In genomic region chr1:215888159-215888558, GRCh38 we compare ENCODE assay signal across 17 cellular contexts.
DNase-seq lines count a peak whose midpoint lies in the region; ATAC-seq, FAIRE-seq and TF ChIP-seq lines count a peak whose summit lies in the region.
"Had no signal": no experiment of that assay in that cellular context is flagged by ENCODE, and none has a peak within 500 bp of the region (broad histone marks: within the 10 kb centered on the region; RNA-seq: fewer than 3 reads in every experiment).

No MANE protein-coding gene starts in this region.

- no peak for TF ChIP-seq EP300 in H1 (IDR thresholded peaks at IDR 0.05; ENCODE audit: borderline replicate concordance in 1 of 2, low read depth in 2 of 2, low read length in 2 of 2)
- TF ChIP-seq EP300 in tibial nerve (IDR thresholded peaks at IDR 0.05): no peak

- peak; percentile 37 to 49; a peak in 3 of 4 replicates for TF ChIP-seq RAD21 in H1 (IDR thresholded peaks at IDR 0.05 in 1 of 2, conservative IDR thresholded peaks at IDR 0.05 in 1 of 2; ENCODE audit: low read depth in 2 of 2, low read length in 2 of 2)

- H3K18ac ChIP-seq in H1 (ENCODE audit: extremely low read depth, low read length): no peak overlapping the region

- H3K4me1 Mint-ChIP-seq in activated naive CD4-positive, alpha-beta T cell treated with anti-CD3 and anti-CD28 coated beads for 36 hours (ENCODE audit: low read depth): no peaks in the 10 kb centered on the region
- H3K4me1 Mint-ChIP-seq: naive thymus-derived CD4-positive, alpha-beta T cell had no signal

- TF ChIP-seq CTCF in A673 (conservative IDR thresholded peaks at IDR 0.05; ENCODE audit: low read depth, low read length) (peak; percentile 22; the same call in 1 of the 2 replicates), GM06990 (IDR thresholded peaks at IDR 0.05; ENCODE audit: insufficient read depth, low read length, poor library complexity, severe bottlenecking) (peak; percentile 5), H1 (IDR thresholded peaks at IDR 0.05; ENCODE audit: control extremely low read depth in 1 of 3, insufficient read depth in 1 of 3, low read depth in 1 of 3, low read length in 3 of 3) (peak in 1 of 3 experiments; percentile 15; a peak in 2 of 4 replicates), tibial nerve (IDR thresholded peaks at IDR 0.05) (no peak)

- H3K27me3 Mint-ChIP-seq in activated naive CD4-positive, alpha-beta T cell treated with anti-CD3 and anti-CD28 coated beads for 36 hours (ENCODE audit: low read depth): no peaks in the 10 kb centered on the region
- H3K27me3 Mint-ChIP-seq: naive thymus-derived CD4-positive, alpha-beta T cell had no signal

- no peaks in the 10 kb centered on the region for H3K36me3 ChIP-seq in A673 (ENCODE audit: insufficient read depth, low read length, poor library complexity, severe bottlenecking)
- H3K36me3 ChIP-seq in GM06990 (ENCODE audit: control insufficient read depth, insufficient read depth, low read length): no peaks in the 10 kb centered on the region
- no peaks in the 10 kb centered on the region for H3K36me3 ChIP-seq in H1 (ENCODE audit: control insufficient read depth in 2 of 4, insufficient read depth in 4 of 4, low read length in 3 of 4)
- no peaks in the 10 kb centered on the region for H3K36me3 ChIP-seq in tibial nerve
- H3K36me3 ChIP-seq: BLaER1 treated with 17β-estradiol and CSF1 and Interleukin-3, amounts not matched to agents 10 nM and 100 nM; brain microvascular endothelial cell; right atrium auricular region had no signal

- H2BK20ac ChIP-seq in H1 (ENCODE audit: low read length): no peak overlapping the region

- no peak for FAIRE-seq in H1 (lab: Jason Lieb, UNC)

- no peaks in the 10 kb centered on the region for H4K20me1 ChIP-seq in H1 (replicated peaks in 1 of 2; ENCODE audit: control insufficient read depth in 1 of 2, insufficient read depth in 2 of 2, low read length in 2 of 2)
- H4K20me1 ChIP-seq: BLaER1 treated with 17β-estradiol and CSF1 and Interleukin-3, amounts not matched to agents 10 nM and 100 nM had no signal

- H3K9ac ChIP-seq in H1 (replicated peaks in 1 of 4; ENCODE audit: extremely low read depth in 1 of 4, low read depth in 3 of 4, low read length in 3 of 4): no peak overlapping the region
- H3K9ac ChIP-seq: BLaER1 treated with 17β-estradiol and CSF1 and Interleukin-3, amounts not matched to agents 10 nM and 100 nM had no signal

- no peaks in the 10 kb centered on the region for H3K23me2 ChIP-seq in H1 (ENCODE audit: low read depth, low read length)

- no peak overlapping the region for H2AFZ ChIP-seq in H1 (ENCODE audit: low read length)

- H2BK5ac ChIP-seq in H1 (ENCODE audit: low read depth, low read length): no peak overlapping the region

- H4K5ac ChIP-seq in H1 (ENCODE audit: insufficient read length, low read depth, low read length): no peak overlapping the region

- CTCF ChIA-PET in A673 (lab: Charles Lee) (no interaction called here), H1 (lab: Charles Lee; ENCODE audit: partially characterized antibody) (interaction anchor here (0.6 to 2.2 kb wide), 2 partner anchors 41 to 178 kb away, joined by 4 to 8 read pairs; no protein-coding TSS in a partner anchor)
- CTCF ChIA-PET in activated naive CD4-positive, alpha-beta T cell treated with anti-CD3 and anti-CD28 coated beads for 36 hours (lab: Charles Lee): no interaction called here

- H2AK5ac ChIP-seq in H1 (ENCODE audit: low read depth, low read length): no peak overlapping the region

- H3K27ac Mint-ChIP-seq in activated naive CD4-positive, alpha-beta T cell treated with anti-CD3 and anti-CD28 coated beads for 36 hours: no peak overlapping the region
- H3K27ac Mint-ChIP-seq: naive thymus-derived CD4-positive, alpha-beta T cell had no signal

- intact Hi-C loops in A673 (cut with micrococcal nuclease; ENCODE audit: unreplicated experiment): no loop called here
- intact Hi-C loops in activated naive CD4-positive, alpha-beta T cell treated with anti-CD3 and anti-CD28 coated beads for 36 hours (cut with micrococcal nuclease): no loop called here

- no peak overlapping the region for H4K91ac ChIP-seq in H1 (replicated peaks; ENCODE audit: insufficient read length, low read length)

- no peak overlapping the region for H3K4me3 ChIP-seq in A673 (ENCODE audit: low read depth, low read length, poor library complexity, severe bottlenecking)
- no peak overlapping the region for H3K4me3 ChIP-seq in GM06990 (replicated peaks; ENCODE audit: low read depth, low read length)
- no peak overlapping the region for H3K4me3 ChIP-seq in H1 (ENCODE audit: extremely low read depth in 1 of 4, insufficient read depth in 2 of 4, low read depth in 3 of 4, low read length in 4 of 4)
- H3K4me3 ChIP-seq in tibial nerve: no peak overlapping the region
- H3K4me3 ChIP-seq: BLaER1 treated with 17β-estradiol and CSF1 and Interleukin-3, amounts not matched to agents 10 nM and 100 nM; right atrium auricular region had no signal

- no peak overlapping the region for H3K14ac ChIP-seq in H1 (ENCODE audit: insufficient read length)

- POLR2A ChIA-PET in A673 (lab: Charles Lee; ENCODE audit: low non-redundant PET) (no interaction called here), H1 (lab: Charles Lee; ENCODE audit: partially characterized antibody) (no interaction called here)

- WGBS in H1 (ENCODE audit: extremely low coverage in 1 of 2, insufficient coverage in 1 of 2, insufficient read length in 1 of 2, insufficient replicate concordance in 2 of 2, low coverage in 1 of 2, low lambda C conversion rate in 2 of 2, missing lambda C conversion rate in 1 of 2), 2 experiments: 86% methylated on average over 6 of the region's 6 CpGs; no CpG with 5 or more reads in 1 of the 2 experiments
- WGBS in tibial nerve, 2 donors: 69 to 70% methylated on average over 6 of the region's 6 CpGs

- no peak overlapping the region for H3K4me2 ChIP-seq in H1 (ENCODE audit: insufficient read depth in 1 of 2, low read depth in 2 of 2, low read length in 2 of 2)
- H3K4me2 ChIP-seq: BLaER1 treated with 17β-estradiol and CSF1 and Interleukin-3, amounts not matched to agents 10 nM and 100 nM had no signal

- no peaks in the 10 kb centered on the region for H3K9me3 ChIP-seq in A673 (ENCODE audit: low read depth, low read length, poor library complexity, severe bottlenecking)
- H3K9me3 ChIP-seq in H1 (ENCODE audit: insufficient read depth in 2 of 2, low read depth in 1 of 2, low read length in 1 of 2): no peaks in the 10 kb centered on the region
- no peaks in the 10 kb centered on the region for H3K9me3 ChIP-seq in tibial nerve
- H3K9me3 ChIP-seq: BLaER1 treated with 17β-estradiol and CSF1 and Interleukin-3, amounts not matched to agents 10 nM and 100 nM; right atrium auricular region had no signal

- H3K36me3 Mint-ChIP-seq in activated naive CD4-positive, alpha-beta T cell treated with anti-CD3 and anti-CD28 coated beads for 36 hours (ENCODE audit: low read depth): no peaks in the 10 kb centered on the region

- H3K27me3 ChIP-seq in A673 (replicated peaks; ENCODE audit: insufficient read depth, low read depth, low read length, poor library complexity) (peaks cover 50% of the 10 kb centered on the region), GM06990 (replicated peaks; ENCODE audit: control insufficient read depth, insufficient read depth, low read length) (no peaks in the 10 kb centered on the region), H1 (replicated peaks in 1 of 4; ENCODE audit: control insufficient read depth in 3 of 4, extremely low read depth in 1 of 4, insufficient read depth in 3 of 4, low read length in 3 of 4) (no peaks in the 10 kb centered on the region), tibial nerve (no peaks in the 10 kb centered on the region)
- H3K27me3 ChIP-seq: BLaER1 treated with 17β-estradiol and CSF1 and Interleukin-3, amounts not matched to agents 10 nM and 100 nM; brain microvascular endothelial cell; right atrium auricular region had no signal

- H2BK120ac ChIP-seq in H1 (replicated peaks; ENCODE audit: low read depth, low read length): no peak overlapping the region

- H3K56ac ChIP-seq in H1 (replicated peaks; ENCODE audit: insufficient read length, low read depth, low read length): no peak overlapping the region

- no peaks in the 10 kb centered on the region for H3K4me1 ChIP-seq in A673 (ENCODE audit: insufficient read depth, low read length, poor library complexity, severe bottlenecking)
- H3K4me1 ChIP-seq in H1 (replicated peaks in 1 of 4; ENCODE audit: control insufficient read depth in 3 of 4, insufficient read depth in 4 of 4, low read length in 3 of 4): no peaks in the 10 kb centered on the region
- peaks cover 0 to 15% (median 0%) of the 10 kb centered on the region in 4 donors for H3K4me1 ChIP-seq in tibial nerve
- H3K4me1 ChIP-seq: right atrium auricular region had no signal

- DNase-seq in A673 (ENCODE audit: low spot score) (no peak), GM06990 (ENCODE audit: extremely low read depth, insufficient read length) (no peak), NCI-H774 (lab: John Stamatoyannopoulos, UW) (peak; percentile 50), H1 (ENCODE audit: low read depth in 1 of 2, low spot score in 2 of 2) (no peak), tibial nerve (ENCODE audit: low spot score in 2 of 2) (no peak)
- no peak for DNase-seq in activated naive CD4-positive, alpha-beta T cell treated with anti-CD3 and anti-CD28 coated beads for 36 hours
- DNase-seq: activated CD4-positive, alpha-beta T cell treated with anti-CD3 and anti-CD28 coated beads, Interleukin-2, amount 50 U/mL, for 1 hour; brain microvascular endothelial cell; KG1; left cardiac atrium; naive thymus-derived CD4-positive, alpha-beta T cell; stimulated activated naive CD8-positive, alpha-beta T cell treated with anti-CD3 and anti-CD28 coated beads, Interleukin-15, Interleukin-2, amounts not matched to agents 100 U/mL and 50 U/mL, for 24 hours; T-helper 1 cell had no signal

- no peak overlapping the region for H3K27ac ChIP-seq in A673 (ENCODE audit: low read depth, low read length, poor library complexity, severe bottlenecking)
- H3K27ac ChIP-seq in H1 (ENCODE audit: low read depth, low read length): no peak overlapping the region
- no peak overlapping the region for H3K27ac ChIP-seq in tibial nerve
- H3K27ac ChIP-seq: BLaER1 treated with 17β-estradiol and CSF1 and Interleukin-3, amounts not matched to agents 10 nM and 100 nM; brain microvascular endothelial cell; right atrium auricular region had no signal

- no peaks in the 10 kb centered on the region for H3K79me2 ChIP-seq in H1 (ENCODE audit: control insufficient read depth in 1 of 2, insufficient read depth in 2 of 2, low read length in 2 of 2)

- H3K9me3 Mint-ChIP-seq in activated naive CD4-positive, alpha-beta T cell treated with anti-CD3 and anti-CD28 coated beads for 36 hours: no peaks in the 10 kb centered on the region

- H4K8ac ChIP-seq in H1 (ENCODE audit: extremely low read depth, insufficient read depth, low read length): no peak overlapping the region

- no peak for TF ChIP-seq POLR2A in H1 (IDR thresholded peaks at IDR 0.05; ENCODE audit: control extremely low read depth in 1 of 2, low read depth in 2 of 2, low read length in 2 of 2)
- TF ChIP-seq POLR2A in tibial nerve (IDR thresholded peaks at IDR 0.05): no peak

- H3K23ac ChIP-seq in H1 (ENCODE audit: insufficient read length): no peak overlapping the region

- no peaks in the 10 kb centered on the region for H3K79me1 ChIP-seq in H1 (ENCODE audit: low read depth, low read length)

- ATAC-seq in HG03342 (IDR thresholded peaks at IDR 0.05; ENCODE audit: unreplicated experiment) (no peak), GM18861 (IDR thresholded peaks at IDR 0.05; ENCODE audit: unreplicated experiment) (no peak)
- ATAC-seq: left cardiac atrium; naive thymus-derived CD4-positive, alpha-beta T cell; stimulated activated naive CD8-positive, alpha-beta T cell treated with anti-CD3 and anti-CD28 coated beads, Interleukin-15, Interleukin-2, amounts not matched to agents 100 U/mL and 50 U/mL, for 24 hours had no signal

- no peak overlapping the region for H3K4me3 Mint-ChIP-seq in activated naive CD4-positive, alpha-beta T cell treated with anti-CD3 and anti-CD28 coated beads for 36 hours
- H3K4me3 Mint-ChIP-seq: naive thymus-derived CD4-positive, alpha-beta T cell had no signal

- H3K4ac ChIP-seq in H1 (replicated peaks; ENCODE audit: insufficient read length, low read depth, low read length): no peak overlapping the region

- H2BK15ac ChIP-seq in H1 (ENCODE audit: low read length): no peak overlapping the region

- BruUV-seq in A673 (replicated peaks; lab: Mats Ljungman, UMichigan): no TSS peak

- no peak overlapping the region for H2BK12ac ChIP-seq in H1 (ENCODE audit: low read depth, low read length)

Comparison
In these comparisons a context has a peak if more than half of its experiments do, and no peak if none do; other contexts are left out.
1. CTCF ChIP-seq: peak in A673 (single experiment) and GM06990 (single experiment); none in tibial nerve (0 of 5).